ENCODE assay signal across 17 cellular contexts in the genomic region with DNA sequence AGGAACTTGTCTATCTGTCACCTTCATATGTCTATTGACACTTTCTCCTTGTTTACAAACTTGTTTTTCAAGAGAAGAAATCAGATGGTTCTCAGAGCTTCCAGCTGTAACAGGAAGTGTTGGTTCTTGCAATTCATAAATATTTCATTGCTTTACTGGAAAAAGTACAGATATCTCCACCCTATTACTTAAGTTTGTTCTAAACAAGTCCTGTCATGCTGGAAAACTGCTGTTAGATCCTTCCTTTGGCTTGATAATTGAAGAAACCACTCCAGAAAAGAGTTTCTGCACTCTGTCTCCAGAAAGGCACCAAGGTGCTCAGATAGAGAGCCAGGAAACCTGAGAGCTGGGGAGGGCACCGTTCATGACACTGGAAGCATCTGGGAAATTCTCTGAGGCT.
DNase-seq lines count a peak whose midpoint lies in the region; ATAC-seq and TF ChIP-seq lines count a peak whose summit lies in the region.
"Had no signal": no experiment of that assay in that cellular context is flagged by ENCODE, and none has a peak within 500 bp of the region (broad histone marks: within the 10 kb centered on the region; RNA-seq: fewer than 3 reads in every experiment).

No MANE protein-coding gene starts in this region.

- H3K4me1 ChIP-seq in hepatocyte (ENCODE audit: insufficient read depth) = peaks cover 2% of the 10 kb centered on the region
- peaks cover 23% of the 10 kb centered on the region for H3K4me1 ChIP-seq in suprapubic skin
- H3K4me1 ChIP-seq: BE2C, HAP-1 had no signal

- H3K27ac Mint-ChIP-seq in activated naive CD4-positive, alpha-beta T cell treated with anti-CD3 and anti-CD28 coated beads, Interleukin-2, amount 50 U/mL, for 72 hours = no peak overlapping the region
- H3K27ac Mint-ChIP-seq: CD4-positive, alpha-beta memory T cell had no signal

- no peaks in the 10 kb centered on the region for H3K9me2 ChIP-seq in hepatocyte (replicated peaks; ENCODE audit: insufficient read depth)

- no peak for TF ChIP-seq EP300 in suprapubic skin (IDR thresholded peaks at IDR 0.05)

- H3K79me2 ChIP-seq in hepatocyte = no peaks in the 10 kb centered on the region

- H2AFZ ChIP-seq in hepatocyte = no peak overlapping the region

- H3K27ac ChIP-seq in RWPE1 (peak overlapping the region; percentile 57), hepatocyte (peak overlapping the region; percentile 1), suprapubic skin (peak overlapping the region; percentile 81)
- H3K27ac ChIP-seq: C4-2B had no signal

- H3K9me3 Mint-ChIP-seq in activated naive CD4-positive, alpha-beta T cell treated with anti-CD3 and anti-CD28 coated beads, Interleukin-2, amount 50 U/mL, for 72 hours = peaks cover 17 to 23% of the 10 kb centered on the region in 2 donors

- H4K20me1 ChIP-seq in hepatocyte (ENCODE audit: insufficient read depth, poor library complexity, severe bottlenecking) = no peaks in the 10 kb centered on the region

- POLR2A ChIA-PET in RWPE1 (lab: Yijun Ruan, JAX; ENCODE audit: low non-redundant PET) = no interaction called here

- TF ChIP-seq CTCF in RWPE1 (conservative IDR thresholded peaks at IDR 0.05; ENCODE audit: low read depth) (no peak), hepatocyte (IDR thresholded peaks at IDR 0.05; ENCODE audit: poor library complexity) (no peak), suprapubic skin (IDR thresholded peaks at IDR 0.05) (no peak)

- H3K4me2 ChIP-seq in hepatocyte = no peak overlapping the region

- 68% methylated on average over 1 of the region's 1 CpG for WGBS in hepatocyte (ENCODE audit: low lambda C conversion rate, missing lambda C conversion rate)
- WGBS in suprapubic skin = 44% methylated on average over 1 of the region's 1 CpG

- no peak for TF ChIP-seq POLR2A in suprapubic skin (IDR thresholded peaks at IDR 0.05)

- CTCF ChIA-PET in RWPE1 (lab: Yijun Ruan, JAX) = no interaction called here

- H3K36me3 ChIP-seq in hepatocyte (replicated peaks; ENCODE audit: insufficient read depth, low read depth) = no peaks in the 10 kb centered on the region
- no peaks in the 10 kb centered on the region for H3K36me3 ChIP-seq in suprapubic skin
- H3K36me3 ChIP-seq: BE2C, HAP-1 had no signal

- no peaks in the 10 kb centered on the region for H3K9me3 ChIP-seq in hepatocyte (ENCODE audit: low read depth)
- no peaks in the 10 kb centered on the region for H3K9me3 ChIP-seq in suprapubic skin
- H3K9me3 ChIP-seq: BE2C, HAP-1 had no signal

- peak; percentile 56 for ATAC-seq in esophagus mucosa
- ATAC-seq in activated naive CD4-positive, alpha-beta T cell treated with anti-CD3 and anti-CD28 coated beads, Interleukin-2, amount 50 U/mL, for 72 hours = no peak
- ATAC-seq: HepG2 had no signal

- no peak overlapping the region for H3K4me3 ChIP-seq in hepatocyte
- H3K4me3 ChIP-seq in suprapubic skin = no peak overlapping the region
- H3K4me3 ChIP-seq: HAP-1 had no signal

- H3K27me3 ChIP-seq in hepatocyte = no peaks in the 10 kb centered on the region
- no peaks in the 10 kb centered on the region for H3K27me3 ChIP-seq in suprapubic skin
- H3K27me3 ChIP-seq: BE2C had no signal

- DNase-seq in RWPE1 (ENCODE audit: low spot score) = no peak
- DNase-seq in hepatocyte (ENCODE audit: low spot score) = no peak
- no peak for DNase-seq in suprapubic skin (ENCODE audit: low spot score in 2 of 2)
- DNase-seq in Ammon's horn (ENCODE audit: low spot score) = no peak
- no peak for DNase-seq in activated naive CD4-positive, alpha-beta T cell treated with anti-CD3 and anti-CD28 coated beads, Interleukin-2, amount 50 U/mL, for 72 hours (ENCODE audit: low spot score in 2 of 2)
- no peak for DNase-seq in NCI-H748 (lab: John Stamatoyannopoulos, UW; ENCODE audit: unreplicated experiment)
- DNase-seq: 8988T; ACHN; BE2C; CD4-positive, alpha-beta memory T cell; DMS153; DMS79 treated with DMSO at 0.1 percent for 48 hours; EL had no signal

- H3K36me3 Mint-ChIP-seq in activated naive CD4-positive, alpha-beta T cell treated with anti-CD3 and anti-CD28 coated beads, Interleukin-2, amount 50 U/mL, for 72 hours = no peaks in the 10 kb centered on the region
- H3K36me3 Mint-ChIP-seq: CD4-positive, alpha-beta memory T cell had no signal

Comparison
In these comparisons a context has a peak if more than half of its experiments do, and no peak if none do; other contexts are left out.
1. H3K27ac ChIP-seq: peak in every context shown above with its lines; median percentile 81 in suprapubic skin; 57 in RWPE1; 1 in hepatocyte.